In the genomic region with DNA sequence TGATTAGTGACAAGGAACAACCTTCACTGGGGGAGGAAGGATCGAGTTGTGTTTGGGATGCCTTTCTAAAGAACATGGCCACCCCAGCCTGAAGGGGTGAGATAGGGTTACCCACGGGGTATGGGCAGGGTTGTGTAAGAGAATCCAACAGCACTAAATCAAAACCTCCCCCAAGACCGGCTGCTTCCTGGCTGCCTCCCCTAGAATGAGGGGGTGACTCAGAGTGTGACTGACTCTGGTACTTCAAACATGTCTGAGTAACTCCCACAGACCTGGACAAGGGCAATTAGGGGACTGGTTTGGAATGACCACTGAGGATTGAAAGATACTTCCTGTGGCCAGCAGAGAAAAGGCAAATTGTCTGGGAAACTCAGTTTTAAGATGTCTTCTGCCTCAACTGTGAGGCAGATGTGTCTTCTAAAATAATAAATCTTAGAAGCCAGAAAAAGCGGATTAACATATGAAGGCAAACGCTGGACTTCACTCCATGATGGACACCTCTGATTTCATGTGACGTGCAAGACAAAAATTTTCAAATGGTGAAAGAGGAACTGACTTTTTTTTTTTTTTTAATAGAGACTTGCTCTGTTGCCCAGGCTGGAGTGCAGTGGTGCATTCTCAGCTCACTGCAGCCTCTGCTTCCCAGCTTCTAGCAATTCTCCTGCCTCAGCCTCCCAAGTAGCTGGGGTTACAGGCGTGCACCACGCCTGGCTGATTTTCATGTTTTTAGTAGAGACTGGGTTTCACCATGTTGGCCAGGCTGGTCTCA, we compare ENCODE assay signal across 12 cellular contexts. TPM values are rescaled to one million over a fixed set of nuclear protein-coding genes. Genes with fewer than 3 reads are reported as not detected.
DNase-seq lines count a peak whose midpoint lies in the region; ATAC-seq, FAIRE-seq and TF ChIP-seq lines count a peak whose summit lies in the region.
"Had no signal": no experiment of that assay in that cellular context is flagged by ENCODE, and none has a peak within 500 bp of the region (broad histone marks: within the 10 kb centered on the region; RNA-seq: fewer than 3 reads in every experiment).

No MANE protein-coding gene starts in this region.

- no peaks in the 10 kb centered on the region for H3K36me3 ChIP-seq in endothelial cell of umbilical vein (ENCODE audit: control insufficient read depth in 2 of 2, extremely low read depth in 1 of 2, insufficient read depth in 2 of 2, low read length in 2 of 2)
- H3K36me3 ChIP-seq: BE2C had no signal

- no peaks in the 10 kb centered on the region for H3K36me3 Mint-ChIP-seq in stimulated activated memory B cell treated with anti-CD40 and anti-IgM and Interleukin-4, amounts not matched to agents 10 μg/mL and 1 μg/mL and 100 μg/mL, for 72 hours
- H3K36me3 Mint-ChIP-seq: naive thymus-derived CD4-positive, alpha-beta T cell had no signal

- H3K4me1 Mint-ChIP-seq in stimulated activated memory B cell treated with anti-CD40 and anti-IgM and Interleukin-4, amounts not matched to agents 10 μg/mL and 1 μg/mL and 100 μg/mL, for 72 hours, result no peaks in the 10 kb centered on the region

- dilution Hi-C loops in endothelial cell of umbilical vein (cut with MboI; ENCODE audit: extremely low pct_ligation_motif_present, low sequenced_read_pairs), result no loop called here

- H3K9ac ChIP-seq in endothelial cell of umbilical vein (replicated peaks; ENCODE audit: extremely low read depth, insufficient read depth, low read length), result no peak overlapping the region

- H3K4me2 ChIP-seq in endothelial cell of umbilical vein (ENCODE audit: insufficient read depth, low read length), result no peak overlapping the region

- H3K9me1 ChIP-seq in endothelial cell of umbilical vein (replicated peaks; ENCODE audit: control insufficient read depth, extremely low read depth, insufficient read depth, low read length), result no peaks in the 10 kb centered on the region

- no peaks in the 10 kb centered on the region for H3K9me3 ChIP-seq in endothelial cell of umbilical vein (replicated peaks; ENCODE audit: control insufficient read depth, insufficient read depth, low read length)
- H3K9me3 ChIP-seq: BE2C had no signal

- CTCF ChIA-PET in endothelial cell of umbilical vein (lab: Charles Lee), result interaction anchor here (12.4 kb wide), 1 partner anchor 25 kb away, joined by 171 read pairs; no protein-coding TSS in a partner anchor

- H3K9me3 Mint-ChIP-seq in stimulated activated memory B cell treated with anti-CD40 and anti-IgM and Interleukin-4, amounts not matched to agents 10 μg/mL and 1 μg/mL and 100 μg/mL, for 72 hours, result no peaks in the 10 kb centered on the region
- H3K9me3 Mint-ChIP-seq: naive thymus-derived CD4-positive, alpha-beta T cell had no signal

- H3K27ac ChIP-seq in endothelial cell of umbilical vein (ENCODE audit: insufficient read depth, low read depth, low read length), result no peak overlapping the region

- peak overlapping the region; percentile 5 for H2AFZ ChIP-seq in endothelial cell of umbilical vein (ENCODE audit: low read depth, low read length)

- intact Hi-C loops in endothelial cell of umbilical vein (cut with micrococcal nuclease), result no loop called here

- no peak overlapping the region for H3K4me3 Mint-ChIP-seq in stimulated activated memory B cell treated with anti-CD40 and anti-IgM and Interleukin-4, amounts not matched to agents 10 μg/mL and 1 μg/mL and 100 μg/mL, for 72 hours
- H3K4me3 Mint-ChIP-seq: naive thymus-derived CD4-positive, alpha-beta T cell had no signal

- TF ChIP-seq POLR2A in endothelial cell of umbilical vein (IDR thresholded peaks at IDR 0.05; ENCODE audit: low read depth, low read length), result no peak

- H3K4me3 ChIP-seq in endothelial cell of umbilical vein (replicated peaks in 1 of 3; ENCODE audit: insufficient read depth in 1 of 3, low read depth in 1 of 3, low read length in 3 of 3), result no peak overlapping the region

- BruUV-seq in endothelial cell of umbilical vein (replicated peaks; lab: Mats Ljungman, UMichigan), result no TSS peak

- DNase-seq in activated CD4-positive, alpha-beta T cell treated with anti-CD3 and anti-CD28 coated beads for 48 hours, result peak; percentile 6
- no peak for DNase-seq in activated CD4-positive, alpha-beta T cell treated with anti-CD3 and anti-CD28 coated beads, Interleukin-2, amount 50 U/mL, for 1 hour
- DNase-seq in Kasumi-1 (lab: John Stamatoyannopoulos, UW) (peak; percentile 28 to 30), endothelial cell of umbilical vein (ENCODE audit: low read depth, low spot score) (peak; percentile 42), SK-N-DZ (ENCODE audit: low spot score) (no peak)
- no peak for DNase-seq in activated CD4-positive, CD25-positive, alpha-beta regulatory T cell (lab: John Stamatoyannopoulos, UW)
- DNase-seq: BE2C; effector CD4-positive, alpha-beta T cell; naive thymus-derived CD4-positive, alpha-beta T cell; NCI-H2107 had no signal

- peaks cover 43% of the 10 kb centered on the region for H3K27me3 Mint-ChIP-seq in stimulated activated memory B cell treated with anti-CD40 and anti-IgM and Interleukin-4, amounts not matched to agents 10 μg/mL and 1 μg/mL and 100 μg/mL, for 72 hours

- H3K79me2 ChIP-seq in endothelial cell of umbilical vein (ENCODE audit: control insufficient read depth, insufficient read depth, low read length), result no peaks in the 10 kb centered on the region

- TF ChIP-seq CTCF in endothelial cell of umbilical vein (IDR thresholded peaks at IDR 0.05; ENCODE audit: extremely low read depth in 1 of 2, insufficient read depth in 1 of 2, low read depth in 1 of 2, low read length in 2 of 2), result no peak

- POLR2A ChIA-PET in endothelial cell of umbilical vein (lab: Charles Lee), result no interaction called here

- FAIRE-seq in endothelial cell of umbilical vein (lab: Jason Lieb, UNC), result peak; percentile 26

- no peaks in the 10 kb centered on the region for H3K27me3 ChIP-seq in endothelial cell of umbilical vein (ENCODE audit: control insufficient read depth in 2 of 2, insufficient read depth in 2 of 2, low read length in 2 of 2)

- no peaks in the 10 kb centered on the region for H4K20me1 ChIP-seq in endothelial cell of umbilical vein (replicated peaks; ENCODE audit: control insufficient read depth, extremely low read depth, insufficient read depth, low read length)

- no peak overlapping the region for H3K27ac Mint-ChIP-seq in stimulated activated memory B cell treated with anti-CD40 and anti-IgM and Interleukin-4, amounts not matched to agents 10 μg/mL and 1 μg/mL and 100 μg/mL, for 72 hours
- H3K27ac Mint-ChIP-seq: naive thymus-derived CD4-positive, alpha-beta T cell had no signal

- peaks cover 7% of the 10 kb centered on the region for H3K4me1 ChIP-seq in endothelial cell of umbilical vein (ENCODE audit: control insufficient read depth, extremely low read depth, insufficient read depth, low read length)
- H3K4me1 ChIP-seq: BE2C had no signal

- ATAC-seq in stimulated activated memory B cell treated with anti-CD40 and anti-IgM and Interleukin-4, amounts not matched to agents 10 μg/mL and 1 μg/mL and 100 μg/mL, for 72 hours, result peak; percentile 48
- ATAC-seq in GM18861 (IDR thresholded peaks at IDR 0.05; ENCODE audit: unreplicated experiment), result no peak
- ATAC-seq: naive thymus-derived CD4-positive, alpha-beta T cell had no signal

TF ChIP-seq in endothelial cell of umbilical vein, 7 proteins besides CTCF, POLR2A, EP300 and RAD21:
- TF ChIP-seq MAX (IDR thresholded peaks at IDR 0.05; ENCODE audit: insufficient read depth, insufficient read length), result no peak
- TF ChIP-seq JUN (IDR thresholded peaks at IDR 0.05; ENCODE audit: borderline replicate concordance, insufficient read depth, insufficient read length, low read depth), result no peak
- TF ChIP-seq FOS (IDR thresholded peaks at IDR 0.05; ENCODE audit: borderline replicate concordance, insufficient read depth, low read length), result peak; percentile 57
- no peak for TF ChIP-seq GATA2 (IDR thresholded peaks at IDR 0.05; ENCODE audit: insufficient read depth, insufficient read length, low read depth, low read length)
- TF ChIP-seq POLR2AphosphoS5 (IDR thresholded peaks at IDR 0.05; ENCODE audit: insufficient read depth, low read depth, low read length), result no peak
- TF ChIP-seq MYC (IDR thresholded peaks at IDR 0.05; ENCODE audit: low read depth, low read length), result no peak
- TF ChIP-seq EZH2 (IDR thresholded peaks at IDR 0.05; ENCODE audit: borderline replicate concordance, low read depth, low read length, severe bottlenecking), result no peak

RNA-seq across cellular contexts. Expression of gene PTPN14, which starts 6.8 kb away (rescaled TPM):
- total RNA-seq in endothelial cell of umbilical vein, result 88.9 and 93.0 TPM in 2 replicates
- polyA plus RNA-seq in endothelial cell of umbilical vein, result 18.5 and 23.1 TPM in 2 replicates
- polyA plus RNA-seq in endothelial cell of umbilical vein (2011; cell fraction: cytosol; rRNA removed), result 18.2 and 18.3 TPM in 2 replicates
- polyA plus RNA-seq in endothelial cell of umbilical vein (2011; cell fraction: nucleus; rRNA removed), result 35.6 and 36.4 TPM in 2 replicates
- polyA plus RNA-seq in endothelial cell of umbilical vein (2012), result 22.8 and 30.2 TPM in 2 replicates
- 114 and 116 TPM in 2 replicates for polyA minus RNA-seq in endothelial cell of umbilical vein
- 22.9 TPM for polyA minus RNA-seq in endothelial cell of umbilical vein (2011; cell fraction: cytosol; rRNA and poly(A)+ RNA removed)
- polyA minus RNA-seq in endothelial cell of umbilical vein (2011; cell fraction: nucleus; rRNA and poly(A)+ RNA removed), result 109 and 123 TPM in 2 replicates
- 0.41 and 0.59 TPM in 2 replicates for polyA plus RNA-seq in SK-N-DZ (2014; cell fraction: cytosol; rRNA removed)
- polyA plus RNA-seq in SK-N-DZ (2014; cell fraction: nucleus; rRNA removed), result 0.15 and 0.37 TPM in 2 replicates

RNA-seq across cellular contexts. Expression of gene CENPF, which starts 44.8 kb away (rescaled TPM):
- 66.2 and 72.9 TPM in 2 replicates for total RNA-seq in endothelial cell of umbilical vein
- polyA plus RNA-seq in endothelial cell of umbilical vein, result 3.8 and 6.4 TPM in 2 replicates
- 22.2 and 23.2 TPM in 2 replicates for polyA plus RNA-seq in endothelial cell of umbilical vein (2011; cell fraction: cytosol; rRNA removed)
- polyA plus RNA-seq in endothelial cell of umbilical vein (2011; cell fraction: nucleus; rRNA removed), result 34.5 and 55.7 TPM in 2 replicates
- polyA plus RNA-seq in endothelial cell of umbilical vein (2012), result 20.3 and 71.4 TPM in 2 replicates
- polyA minus RNA-seq in endothelial cell of umbilical vein, result 10.5 and 12.0 TPM in 2 replicates
- 35.9 TPM for polyA minus RNA-seq in endothelial cell of umbilical vein (2011; cell fraction: cytosol; rRNA and poly(A)+ RNA removed)
- polyA minus RNA-seq in endothelial cell of umbilical vein (2011; cell fraction: nucleus; rRNA and poly(A)+ RNA removed), result 16.9 and 28.9 TPM in 2 replicates
- 192 and 234 TPM in 2 replicates for polyA plus RNA-seq in SK-N-DZ (2014; cell fraction: cytosol; rRNA removed)
- 233 and 264 TPM in 2 replicates for polyA plus RNA-seq in SK-N-DZ (2014; cell fraction: nucleus; rRNA removed)

Comparison
In these comparisons a context has a peak if more than half of its experiments do, and no peak if none do; other contexts are left out.
1. DNase-seq: peak in activated CD4-positive, alpha-beta T cell treated with anti-CD3 and anti-CD28 coated beads for 48 hours (single experiment), Kasumi-1 (2 of 2) and endothelial cell of umbilical vein (single experiment); none in activated CD4-positive, alpha-beta T cell treated with anti-CD3 and anti-CD28 coated beads, Interleukin-2, amount 50 U/mL, for 1 hour (single experiment), SK-N-DZ (single experiment) and activated CD4-positive, CD25-positive, alpha-beta regulatory T cell (0 of 4).